1 cellular context compared by ENCODE assay signal in genomic region chr9:133406480-133407307, GRCh38.
TF ChIP-seq lines count a peak whose summit lies in the region.

No MANE protein-coding gene starts in this region.

TF ChIP-seq in endothelial cell of umbilical vein, 7 proteins besides CTCF, POLR2A, EP300 and RAD21 (continued from another document):
- TF ChIP-seq MAX (IDR thresholded peaks at IDR 0.05; ENCODE audit: insufficient read depth, insufficient read length), result no peak
TF ChIP-seq in endothelial cell of umbilical vein: peak in this region for 1.
